ENCODE assay signal across 8 cellular contexts in the genomic region with DNA sequence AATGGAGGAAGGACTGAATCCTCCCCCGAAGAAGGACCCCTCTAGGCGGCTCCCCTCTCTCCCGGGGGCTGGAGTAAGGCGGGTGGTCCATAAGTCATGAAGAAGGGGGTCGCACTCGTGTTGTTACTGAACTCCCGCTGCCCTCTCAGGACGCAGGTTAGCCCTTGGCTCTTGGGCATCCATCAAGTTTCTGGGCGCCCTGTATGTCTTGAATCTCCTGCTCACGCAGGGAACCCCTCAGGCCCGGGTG. TPM values are rescaled to one million over a fixed set of nuclear protein-coding genes. Genes with fewer than 3 reads are reported as not detected.
A peak's percentile ranks its signal among the peaks of the same experiment; 100 is the strongest.
DNase-seq lines count a peak whose midpoint lies in the region; ATAC-seq, FAIRE-seq and TF ChIP-seq lines count a peak whose summit lies in the region.

No MANE protein-coding gene starts in this region.

- no peaks in the 10 kb centered on the region for H3K27me3 ChIP-seq in mucosa of rectum (ENCODE audit: control insufficient read depth in 2 of 2, insufficient read depth in 2 of 2, low read length in 2 of 2)

- FAIRE-seq in A549 (lab: Jason Lieb, UNC), result no peak

- no peak for TF ChIP-seq POLR2A in A549 (IDR thresholded peaks at IDR 0.05; ENCODE audit: low read length)

- H3K36me3 ChIP-seq in KOPT-K1 (ENCODE audit: insufficient read depth, low read length) (peaks cover 34% of the 10 kb centered on the region), mucosa of rectum (ENCODE audit: control insufficient read depth in 2 of 2, insufficient read depth in 2 of 2, low read length in 2 of 2) (peaks cover 21 to 24% of the 10 kb centered on the region in 2 donors)

- TF ChIP-seq CTCF in A549 (IDR thresholded peaks at IDR 0.05) (no peak), GM20000 (IDR thresholded peaks at IDR 0.05; ENCODE audit: extremely low read depth, missing control alignments) (no peak)

- peaks cover 21% of the 10 kb centered on the region for H3K4me1 Mint-ChIP-seq in central memory CD8-positive, alpha-beta T cell

- H3K4me3 ChIP-seq in A549 (peak overlapping the region; percentile 93), mucosa of rectum (ENCODE audit: low read length in 2 of 2) (peak overlapping the region; percentile 76 to 83)

- WGBS in A549 (ENCODE audit: missing lambda C conversion rate), result 2% methylated on average over 11 of the region's 11 CpGs

- H3K27me3 Mint-ChIP-seq in central memory CD8-positive, alpha-beta T cell, result no peaks in the 10 kb centered on the region

- peak overlapping the region; percentile 96 for H3K4me2 ChIP-seq in A549

- H3K4me3 Mint-ChIP-seq in central memory CD8-positive, alpha-beta T cell, result peak overlapping the region; percentile 80

- peak overlapping the region; percentile 86 for H3K27ac Mint-ChIP-seq in central memory CD8-positive, alpha-beta T cell (ENCODE audit: low read depth)

- H3K36me3 Mint-ChIP-seq in central memory CD8-positive, alpha-beta T cell (ENCODE audit: insufficient read depth), result peaks cover 15% of the 10 kb centered on the region

- TF ChIP-seq EP300 in A549 (IDR thresholded peaks at IDR 0.05), result no peak

- TF ChIP-seq RAD21 in A549 (conservative IDR thresholded peaks at IDR 0.05 in 1 of 2, IDR thresholded peaks at IDR 0.05 in 1 of 2), result no peak

- DNase-seq in A549 (ENCODE audit: low read depth in 1 of 2, low spot score in 1 of 2) (no peak), HuH-7 (ENCODE audit: low spot score) (no peak), SIG-M5 treated with dmso at 0.1 percent for 504 hours (lab: John Stamatoyannopoulos, UW; ENCODE audit: unreplicated experiment) (no peak), NCI-H226 (no peak), GM20000 (ENCODE audit: low spot score) (no peak)
- DNase-seq in central memory CD8-positive, alpha-beta T cell (ENCODE audit: low spot score in 2 of 2), result no peak

- ATAC-seq in A549, result no peak
- ATAC-seq in central memory CD8-positive, alpha-beta T cell (replicated peaks; ENCODE audit: extremely low read depth, poor library complexity, severe bottlenecking), result no peak

- H3K9me3 ChIP-seq in A549 (peaks cover 9% of the 10 kb centered on the region), KOPT-K1 (ENCODE audit: insufficient read depth, low read length, poor library complexity, severe bottlenecking) (no peaks in the 10 kb centered on the region), mucosa of rectum (ENCODE audit: control insufficient read depth in 2 of 2, low read length in 2 of 2) (no peaks in the 10 kb centered on the region)

- H3K9ac ChIP-seq in mucosa of rectum (ENCODE audit: low read depth in 1 of 2, low read length in 2 of 2), result peak overlapping the region; percentile 83 to 94

- no peaks in the 10 kb centered on the region for H3K9me3 Mint-ChIP-seq in central memory CD8-positive, alpha-beta T cell

- H3K27ac ChIP-seq in A549, result peak overlapping the region; percentile 98 to 99
- peak overlapping the region; percentile 72 for H3K27ac ChIP-seq in KOPT-K1 (ENCODE audit: low read depth, low read length, poor library complexity, severe bottlenecking)
- peak overlapping the region; percentile 97 to 98 for H3K27ac ChIP-seq in mucosa of rectum (ENCODE audit: low read depth in 2 of 2, low read length in 2 of 2)

- POLR2A ChIA-PET in A549 (lab: Yijun Ruan, JAX), result interaction anchor here (0.6 to 12.2 kb wide), 3 partner anchors 18 to 109 kb away, joined by 3 to 369 read pairs (median 3); partner anchors contain the start of genes NEK8, RPL23A and TLCD1

- H3K4me1 ChIP-seq in A549 (peaks cover 57% of the 10 kb centered on the region), mucosa of rectum (ENCODE audit: control insufficient read depth in 2 of 2, insufficient read depth in 2 of 2, low read length in 2 of 2) (peaks cover 60 to 68% of the 10 kb centered on the region in 2 donors)

- CTCF ChIA-PET in A549 (lab: Yijun Ruan, JAX), result interaction anchor here (0.8 to 22.6 kb wide), 9 partner anchors 8 to 209 kb away, joined by 3 to 977 read pairs (median 3); partner anchors contain the start of genes NEK8, RPL23A and TLCD1

TF ChIP-seq in A549, 52 proteins besides CTCF, POLR2A, EP300 and RAD21:
- no peak for TF ChIP-seq MAZ (IDR thresholded peaks at IDR 0.05; ENCODE audit: borderline replicate concordance, low read depth, low read length)
- TF ChIP-seq KDM1A (IDR thresholded peaks at IDR 0.05; ENCODE audit: low read depth), result 0 out of 2 replicates have a peak, but pooled peaks have one; percentile 7

RNA-seq across cellular contexts. Expression of gene TRAF4, which starts 0.9 kb away (rescaled TPM):
- polyA plus RNA-seq in A549 (2011; rRNA removed) (64.0 and 70.2 TPM in 2 replicates), A549 (2017; fragmentation: RNase III; extraction: RNeasy Plus Mini Kit Qiagen cat#74134 plus additional on column Dnase treatment) (65.0 to 68.2 TPM (median 66.0 TPM) in 3 replicates)
- polyA plus RNA-seq in A549 (2012; cell fraction: cytosol; rRNA removed), result 126 and 156 TPM in 2 replicates
- 492 and 652 TPM in 2 replicates for polyA plus RNA-seq in A549 (2012; cell fraction: nucleus; rRNA removed)
- polyA minus RNA-seq in A549 (2011; rRNA and poly(A)+ RNA removed), result 215 and 259 TPM in 2 replicates

RNA-seq across cellular contexts. Expression of gene NEK8, which starts 16.1 kb away (rescaled TPM):
- 5.1 and 7.7 TPM in 2 replicates for polyA plus RNA-seq in A549 (2011; rRNA removed)
- 7.1 and 7.7 TPM in 2 replicates for polyA plus RNA-seq in A549 (2012; cell fraction: cytosol; rRNA removed)
- 18.7 and 22.2 TPM in 2 replicates for polyA plus RNA-seq in A549 (2012; cell fraction: nucleus; rRNA removed)
- polyA plus RNA-seq in A549 (2017; fragmentation: RNase III; extraction: RNeasy Plus Mini Kit Qiagen cat#74134 plus additional on column Dnase treatment), result 4.2 to 5.8 TPM (median 5.3 TPM) in 3 replicates
- 11.4 and 16.4 TPM in 2 replicates for polyA minus RNA-seq in A549 (2011; rRNA and poly(A)+ RNA removed)

RNA-seq across cellular contexts. Expression of gene TLCD1, which starts 18.7 kb away (rescaled TPM):
- 83.3 and 86.7 TPM in 2 replicates for polyA plus RNA-seq in A549 (2011; rRNA removed)
- polyA plus RNA-seq in A549 (2012; cell fraction: cytosol; rRNA removed), result 102 and 124 TPM in 2 replicates
- polyA plus RNA-seq in A549 (2012; cell fraction: nucleus; rRNA removed), result 56.4 and 64.3 TPM in 2 replicates
- polyA plus RNA-seq in A549 (2017; fragmentation: RNase III; extraction: RNeasy Plus Mini Kit Qiagen cat#74134 plus additional on column Dnase treatment), result 36.7 to 43.9 TPM (median 37.7 TPM) in 3 replicates
- polyA minus RNA-seq in A549 (2011; rRNA and poly(A)+ RNA removed), result 55.9 and 70.3 TPM in 2 replicates

RNA-seq across cellular contexts. Expression of gene RPL23A, which starts 24.9 kb away (rescaled TPM):
- polyA plus RNA-seq in A549 (2011; rRNA removed) (2,521 and 2,887 TPM in 2 replicates), A549 (2017; fragmentation: RNase III; extraction: RNeasy Plus Mini Kit Qiagen cat#74134 plus additional on column Dnase treatment) (1,026 to 1,151 TPM (median 1,061 TPM) in 3 replicates)
- polyA plus RNA-seq in A549 (2012; cell fraction: cytosol; rRNA removed), result 981 and 1,405 TPM in 2 replicates
- 284 and 498 TPM in 2 replicates for polyA plus RNA-seq in A549 (2012; cell fraction: nucleus; rRNA removed)
- 955 and 1,173 TPM in 2 replicates for polyA minus RNA-seq in A549 (2011; rRNA and poly(A)+ RNA removed)

RNA-seq across cellular contexts. Expression of gene RAB34, which starts 27.1 kb away (rescaled TPM):
- polyA plus RNA-seq in A549 (2011; rRNA removed) (288 and 328 TPM in 2 replicates), A549 (2017; fragmentation: RNase III; extraction: RNeasy Plus Mini Kit Qiagen cat#74134 plus additional on column Dnase treatment) (207 to 212 TPM (median 211 TPM) in 3 replicates)
- 306 and 359 TPM in 2 replicates for polyA plus RNA-seq in A549 (2012; cell fraction: cytosol; rRNA removed)
- polyA plus RNA-seq in A549 (2012; cell fraction: nucleus; rRNA removed), result 404 and 498 TPM in 2 replicates
- polyA minus RNA-seq in A549 (2011; rRNA and poly(A)+ RNA removed), result 241 and 290 TPM in 2 replicates
